ENCODE assay signal across 16 cellular contexts in genomic region chr1:44266400-44267344, GRCh38.
"Had no signal": no experiment of that assay in that cellular context is flagged by ENCODE, and none has a peak within 500 bp of the region (broad histone marks: within the 10 kb centered on the region; RNA-seq: fewer than 3 reads in every experiment).

No MANE protein-coding gene starts in this region.

- H3K36me3 ChIP-seq: adrenal gland, left ventricle myocardium inferior, neural progenitor cell, right lobe of liver, uterus had no signal

- H3K4me3 ChIP-seq: adrenal gland, left ventricle myocardium inferior, neural progenitor cell, psoas muscle, right lobe of liver, uterus had no signal

- FAIRE-seq: endometrium, kidney, TTC549 had no signal

- DNase-seq: activated B cell treated with CpG ODN at 0.5 μM for 24 hours; activated CD4-positive, alpha-beta T cell treated with anti-CD3 and anti-CD28 coated beads for 48 hours; activated CD8-positive, alpha-beta T cell treated with anti-CD3 and anti-CD28 coated beads for 36 hours; activated effector memory CD4-positive, alpha-beta T cell treated with anti-CD3 and anti-CD28 coated beads, Interleukin-2, amount 50 U/mL, for 16 hours; activated T-cell treated with anti-CD3 and anti-CD28 coated beads, Interleukin-2, amount 50 U/mL, for 48 hours; adrenal gland; hypothalamus; kidney; left ventricle myocardium inferior; psoas muscle; right lobe of liver; stimulated activated CD4-positive, alpha-beta T cell treated with anti-CD3 and anti-CD28 coated beads, Interleukin-1b, Interleukin-23, amount 100 ng/mL, for 48 hours; uterus had no signal

- H3K27ac ChIP-seq: adrenal gland, left ventricle myocardium inferior, neural progenitor cell, psoas muscle, right lobe of liver, uterus had no signal

- ATAC-seq: activated CD8-positive, alpha-beta T cell treated with anti-CD3 and anti-CD28 coated beads for 36 hours had no signal

- H3K4me1 ChIP-seq: psoas muscle, right lobe of liver, uterus had no signal

- H3K9me3 ChIP-seq: adrenal gland, left ventricle myocardium inferior, psoas muscle, right lobe of liver, uterus had no signal

- H3K27me3 ChIP-seq: adrenal gland, neural progenitor cell, right lobe of liver, uterus had no signal
